In the genomic region with DNA sequence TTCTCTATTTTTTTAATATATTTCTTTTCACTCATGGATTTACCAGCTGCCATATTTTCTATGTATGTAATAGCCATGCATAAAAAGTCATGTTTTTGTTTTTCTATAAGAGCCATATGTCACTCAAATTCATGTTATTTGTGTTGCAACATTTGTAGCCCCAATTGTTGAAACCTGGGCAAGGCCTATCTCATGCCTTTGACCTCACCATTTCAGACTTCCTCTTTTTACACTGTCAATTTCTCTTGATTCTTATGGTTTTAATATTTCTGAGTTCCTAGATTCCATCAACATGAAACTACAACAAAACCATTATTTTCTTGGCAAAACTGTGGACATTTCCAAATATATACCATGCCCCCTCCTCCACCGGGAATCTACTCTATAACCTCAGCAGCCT, we compare ENCODE assay signal across 21 cellular contexts.
"Had no signal": no experiment of that assay in that cellular context is flagged by ENCODE, and none has a peak within 500 bp of the region (broad histone marks: within the 10 kb centered on the region; RNA-seq: fewer than 3 reads in every experiment).

No MANE protein-coding gene starts in this region.

- H3K9me3 ChIP-seq: gastrocnemius medialis, heart right ventricle, mucosa of descending colon, ovary, right atrium auricular region, stomach, transverse colon had no signal

- H3K36me3 Mint-ChIP-seq: natural killer cell, neural progenitor cell had no signal

- H3K9me3 Mint-ChIP-seq: neural progenitor cell had no signal

- H3K36me3 ChIP-seq: gastrocnemius medialis, heart right ventricle, neural progenitor cell, ovary, right atrium auricular region, sigmoid colon, stomach, thoracic aorta, transverse colon had no signal

- DNase-seq: effector memory CD4-positive, alpha-beta T cell; gastrocnemius medialis; heart right ventricle; hypothalamus; kidney glomerular epithelial cell; mucosa of descending colon; natural killer cell; nucleus accumbens; ovary; sigmoid colon; stimulated activated CD4-positive, alpha-beta T cell treated with anti-CD3 and anti-CD28 coated beads, Interleukin-2, amount 100 ng/mL, for 24 hours; stimulated activated CD4-positive, alpha-beta T cell treated with anti-CD3 and anti-CD28 coated beads, Interleukin-4, amount 100 ng/mL, for 4 hours; stimulated activated naive CD4-positive, alpha-beta T cell; stomach; substantia nigra; transverse colon had no signal

- H3K9ac ChIP-seq: neural progenitor cell had no signal

- H2AFZ ChIP-seq: neural progenitor cell had no signal

- H3K4me2 ChIP-seq: neural progenitor cell had no signal

- H3K4me1 ChIP-seq: gastrocnemius medialis, heart right ventricle, neural progenitor cell, right atrium auricular region, sigmoid colon had no signal

- H3K4me3 ChIP-seq: gastrocnemius medialis, heart right ventricle, mucosa of descending colon, neural progenitor cell, ovary, right atrium auricular region, sigmoid colon, skin epidermis, stomach, thoracic aorta, transverse colon had no signal

- ATAC-seq: esophagus mucosa, gastrocnemius medialis, heart right ventricle, mucosa of descending colon, natural killer cell had no signal

- H3K27ac ChIP-seq: gastrocnemius medialis, heart right ventricle, neural progenitor cell, ovary, right atrium auricular region, sigmoid colon, skin epidermis, stomach, thoracic aorta, transverse colon had no signal

- H3K27ac Mint-ChIP-seq: natural killer cell, neural progenitor cell had no signal

- H3K27me3 ChIP-seq: gastrocnemius medialis, heart right ventricle, neural progenitor cell, ovary, right atrium auricular region, sigmoid colon, stomach, transverse colon had no signal

- H3K4me3 Mint-ChIP-seq: natural killer cell, neural progenitor cell had no signal

- H3K4me1 Mint-ChIP-seq: natural killer cell had no signal
